In the genomic region with DNA sequence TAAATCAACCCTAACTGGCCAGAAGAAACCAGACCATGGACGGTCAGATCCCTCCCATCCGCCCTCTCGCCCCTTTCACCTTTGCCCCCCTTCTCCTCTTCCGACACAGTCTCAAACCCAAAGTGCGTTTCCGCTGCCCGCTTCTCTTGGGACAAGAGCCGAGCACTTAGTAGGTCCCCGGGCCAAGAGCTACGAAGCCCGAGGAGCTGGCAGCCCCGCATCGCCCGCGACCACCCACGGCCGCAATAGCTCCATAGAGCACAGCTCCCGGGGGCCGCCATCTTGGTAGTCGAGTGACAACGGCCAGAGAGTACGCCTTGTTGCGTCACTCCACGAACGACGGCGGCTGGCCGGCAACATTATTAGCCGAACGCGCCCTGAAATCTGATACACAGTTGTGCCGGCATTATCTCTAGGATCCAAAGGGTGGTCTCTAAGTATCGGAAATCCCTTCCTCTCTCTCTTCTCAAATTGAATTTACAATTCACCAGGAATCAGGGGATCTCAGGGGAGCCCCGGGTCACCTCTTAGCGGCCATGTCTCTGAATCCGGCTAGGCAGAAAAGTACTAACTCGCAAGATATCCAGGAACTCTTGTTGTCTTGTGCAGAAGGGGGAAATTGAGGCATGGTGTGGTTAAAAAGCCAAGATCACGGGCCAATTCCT, we compare ENCODE assay signal across 9 cellular contexts. TPM values are rescaled to one million over a fixed set of nuclear protein-coding genes. Genes with fewer than 3 reads are reported as not detected.
A peak's percentile ranks its signal among the peaks of the same experiment; 100 is the strongest.
DNase-seq lines count a peak whose midpoint lies in the region; ATAC-seq, FAIRE-seq and TF ChIP-seq lines count a peak whose summit lies in the region.
"Had no signal": no experiment of that assay in that cellular context is flagged by ENCODE, and none has a peak within 500 bp of the region (broad histone marks: within the 10 kb centered on the region; RNA-seq: fewer than 3 reads in every experiment).

COQ5 (minus strand) TSS at position 298 of the 665 bp plus-strand sequence; CDS start at position 281, 17 bp downstream.

- no peaks in the 10 kb centered on the region for H3K27me3 ChIP-seq in HepG2 (ENCODE audit: control insufficient read depth in 1 of 2, insufficient read depth in 2 of 2, low read length in 2 of 2)

- no peaks in the 10 kb centered on the region for H3K9me3 ChIP-seq in HepG2 (ENCODE audit: low read length)

- intact Hi-C loops in HepG2 (cut with micrococcal nuclease; ENCODE audit: unreplicated experiment), result loop anchor here (2.0 kb wide), 2 partner anchors 22 to 60 kb away; partner anchors contain the start of gene SRSF9

- ATAC-seq in HG03442 (IDR thresholded peaks at IDR 0.05; ENCODE audit: unreplicated experiment) (peak; percentile 68), HepG2 (peak; percentile 92)

- no TSS peak for BruUV-seq in HepG2 (replicated peaks; lab: Mats Ljungman, UMichigan)

- peak; percentile 95 for DNase-seq in Ammon's horn (ENCODE audit: low spot score)
- DNase-seq in NCI-H526 (lab: John Stamatoyannopoulos, UW), result peak; percentile 60 to 91
- peak; percentile 85 to 89 for DNase-seq in activated CD4-positive, alpha-beta T cell treated with anti-CD3 and anti-CD28 coated beads, Interleukin-2, amount 50 U/mL, for 48 hours
- DNase-seq in dermis blood vessel endothelial cell, result peak; percentile 91
- peak; percentile 80 for DNase-seq in HepG2 (ENCODE audit: low spot score)
- peak; percentile 86 for DNase-seq in stimulated activated CD4-positive, alpha-beta T cell treated with anti-CD3 and anti-CD28 coated beads, Interleukin-4, amount 100 ng/mL, for 1 hour

- POLR2A ChIA-PET in HepG2 (lab: Yijun Ruan, JAX), result interaction anchor here (0.6 to 2.7 kb wide), 14 partner anchors 9 to 328 kb away, joined by 3 to 30 read pairs (median 4); partner anchors contain the start of genes DYNLL1, POP5, RNU4-2 and RPLP0

- no peak for TF ChIP-seq RAD21 in HepG2 (CRISPR knock-in tag; IDR thresholded peaks at IDR 0.05)

- H3K79me2 ChIP-seq in HepG2 (ENCODE audit: insufficient read depth, low read length), result peaks cover 3% of the 10 kb centered on the region

- TF ChIP-seq POLR2A in GM19193 (IDR thresholded peaks at IDR 0.05; ENCODE audit: extremely low read depth, insufficient read depth, insufficient read length) (peak; percentile 97), HepG2 (IDR thresholded peaks at IDR 0.05; ENCODE audit: insufficient read depth in 1 of 2, low read depth in 2 of 2, low read length in 2 of 2) (peak; percentile 85 to 86)

- FAIRE-seq in HepG2 (lab: Jason Lieb, UNC), result no peak
- FAIRE-seq: TTC549 had no signal

- H3K4me1 ChIP-seq in HepG2 (ENCODE audit: insufficient read depth, low read length), result no peaks in the 10 kb centered on the region

- H3K36me3 ChIP-seq in HepG2 (replicated peaks in 1 of 2; ENCODE audit: control insufficient read depth in 1 of 2, insufficient read depth in 2 of 2, low read length in 2 of 2), result no peaks in the 10 kb centered on the region

- H4K20me1 ChIP-seq in HepG2 (ENCODE audit: insufficient read depth, low read length), result no peaks in the 10 kb centered on the region

- H3K4me2 ChIP-seq in HepG2 (ENCODE audit: low read depth, low read length), result peak within 1 kb of the TSS; percentile 92

- 0 out of 2 replicates have a peak, but pooled peaks have one; percentile 5 for TF ChIP-seq CTCF in HepG2 (CRISPR knock-in tag; IDR thresholded peaks at IDR 0.05)

- under 1% methylated on average over 37 of the region's 38 CpGs for WGBS in HepG2 (ENCODE audit: low lambda C conversion rate)

- in situ Hi-C loops in HepG2 (cut with HindIII; ENCODE audit: extremely low pct_ligation_motif_present, low pct_unique_long_range_greater_than_20kb), result no loop called here

- peak within 1 kb of the TSS; percentile 97 for H3K27ac ChIP-seq in HepG2 (ENCODE audit: extremely low read length, insufficient read depth, low read length)

- CTCF ChIA-PET in HepG2 (lab: Yijun Ruan, JAX; ENCODE audit: low intra/inter-chr PET ratio, low total read pairs), result no interaction called here

- no peak for TF ChIP-seq EP300 in HepG2 (IDR thresholded peaks at IDR 0.05; ENCODE audit: low read depth in 2 of 2, low read length in 2 of 2)
- TF ChIP-seq EP300 in HepG2 (CRISPR knock-in tag; IDR thresholded peaks at IDR 0.05; ENCODE audit: borderline replicate concordance), result 0 out of 2 replicates have a peak, but pooled peaks have one; percentile 26

- H3K9ac ChIP-seq in HepG2 (ENCODE audit: insufficient read depth, low read depth, low read length), result peak within 1 kb of the TSS; percentile 95

- H3K4me3 ChIP-seq in HepG2 (replicated peaks in 1 of 3; ENCODE audit: insufficient read depth in 1 of 3, low read depth in 2 of 3, low read length in 3 of 3), result peak within 1 kb of the TSS; percentile 72 to 95 (median 82)

- peak within 1 kb of the TSS; percentile 72 for H2AFZ ChIP-seq in HepG2 (ENCODE audit: low read length)

TF ChIP-seq in HepG2, 621 proteins besides CTCF, POLR2A, EP300 and RAD21 (continues in another document):
- TF ChIP-seq HDAC6 (IDR thresholded peaks at IDR 0.05; ENCODE audit: low read depth, low read length) (no peak), HNF4A (CRISPR knock-in tag; IDR thresholded peaks at IDR 0.05) (peak; percentile 53), YEATS4 (CRISPR knock-in tag; IDR thresholded peaks at IDR 0.05; ENCODE audit: borderline replicate concordance) (peak; percentile 74), MIER2 (CRISPR knock-in tag; IDR thresholded peaks at IDR 0.05) (no peak), FOXJ3 (CRISPR knock-in tag; IDR thresholded peaks at IDR 0.05; ENCODE audit: borderline replicate concordance) (peak; percentile 57; the same call in 1 of the 2 replicates), SKI (IDR thresholded peaks at IDR 0.05; ENCODE audit: partially characterized antibody) (peak; percentile 70), THAP9 (CRISPR knock-in tag; IDR thresholded peaks at IDR 0.05; ENCODE audit: borderline replicate concordance) (peak; percentile 95), NR3C1 (CRISPR knock-in tag; IDR thresholded peaks at IDR 0.05) (no peak), SMARCE1 (IDR thresholded peaks at IDR 0.05; ENCODE audit: borderline replicate concordance) (no peak), HNRNPH1 (optimal IDR thresholded peaks at IDR 0.05; ENCODE audit: low read depth, low read length) (no peak)

RNA-seq across cellular contexts. Expression of gene COQ5, which starts in this region (rescaled TPM):
- total RNA-seq in dermis blood vessel endothelial cell (30.3 and 34.9 TPM in 2 replicates), HepG2 (2016; rRNA removed; fragmentation: Illumina TruSeq; extraction: Trizol) (41.5 and 59.8 TPM in 2 replicates)
- total RNA-seq in HepG2 (2016; cell fraction: cytosol; rRNA removed; fragmentation: Illumina TruSeq; extraction: Trizol; ENCODE audit: low read depth), result 8.7 and 10.8 TPM in 2 replicates
- total RNA-seq in HepG2 (2016; cell fraction: insoluble cytoplasmic fraction; rRNA removed; fragmentation: Illumina TruSeq; extraction: Trizol), result 43.6 and 64.0 TPM in 2 replicates
- 18.6 and 20.4 TPM in 2 replicates for total RNA-seq in HepG2 (2016; cell fraction: membrane; rRNA removed; fragmentation: Illumina TruSeq; extraction: Trizol)
- 16.9 and 17.7 TPM in 2 replicates for total RNA-seq in HepG2 (2016; cell fraction: nucleus; rRNA removed; fragmentation: Illumina TruSeq; extraction: Trizol)
- polyA plus RNA-seq in HepG2 (2011; rRNA removed), result 27.6 and 36.4 TPM in 2 replicates
- 21.5 and 30.8 TPM in 2 replicates for polyA plus RNA-seq in HepG2 (2011; cell fraction: cytosol; rRNA removed)
- polyA plus RNA-seq in HepG2 (2011; cell fraction: nucleus; rRNA removed), result 7.0 and 10.9 TPM in 2 replicates
- polyA plus RNA-seq in HepG2 (2012), result 30.7 and 41.3 TPM in 2 replicates
- 6.7 and 7.2 TPM in 2 replicates for polyA plus RNA-seq in HepG2 (2016; cell fraction: cytosol; fragmentation: Illumina TruSeq; extraction: Trizol; ENCODE audit: low read depth)
- 48.1 and 57.1 TPM in 2 replicates for polyA plus RNA-seq in HepG2 (2016; cell fraction: insoluble cytoplasmic fraction; fragmentation: Illumina TruSeq; extraction: Trizol; ENCODE audit: low read depth)
- 13.5 and 13.8 TPM in 2 replicates for polyA plus RNA-seq in HepG2 (2016; cell fraction: membrane; fragmentation: Illumina TruSeq; extraction: Trizol; ENCODE audit: low read depth)
- polyA plus RNA-seq in HepG2 (2016; cell fraction: nucleus; fragmentation: Illumina TruSeq; extraction: Trizol; ENCODE audit: insufficient read depth, low read depth), result 23.9 and 28.2 TPM in 2 replicates
- 13.5 and 14.6 TPM in 2 replicates for polyA minus RNA-seq in HepG2 (2011; rRNA and poly(A)+ RNA removed; ENCODE audit: low replicate concordance)
- polyA minus RNA-seq in HepG2 (2011; cell fraction: cytosol; rRNA and poly(A)+ RNA removed), result 11.5 and 13.0 TPM in 2 replicates
- 17.9 and 19.7 TPM in 2 replicates for polyA minus RNA-seq in HepG2 (2011; cell fraction: nucleus; rRNA and poly(A)+ RNA removed)

Comparison
In these comparisons a context has a peak if more than half of its experiments do, and no peak if none do; other contexts are left out.
1. Peak in every context shown above with its lines: DNase-seq, ATAC-seq, H3K4me3 ChIP-seq and H3K27ac ChIP-seq.